ENCODE assay signal across 16 cellular contexts in the genomic region with DNA sequence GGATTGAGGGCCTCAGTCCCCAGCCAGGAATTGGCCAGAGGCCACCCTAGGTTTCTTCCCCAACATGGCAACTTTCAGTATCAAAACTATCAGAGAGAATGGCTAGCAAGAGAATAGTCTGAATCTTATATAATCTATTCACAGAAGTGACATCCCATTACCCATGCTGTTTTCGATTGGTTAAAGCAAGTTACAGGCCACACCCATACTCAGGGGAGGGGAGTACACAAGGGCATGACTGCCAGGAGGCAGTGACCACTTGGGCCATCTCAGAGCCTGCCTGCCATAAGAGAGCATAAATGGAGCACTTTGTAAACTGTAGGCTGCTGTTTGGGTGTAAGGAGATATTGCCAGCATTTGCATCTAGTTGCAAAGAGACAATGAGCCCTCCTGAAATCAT.
"Had no signal": no experiment of that assay in that cellular context is flagged by ENCODE, and none has a peak within 500 bp of the region (broad histone marks: within the 10 kb centered on the region; RNA-seq: fewer than 3 reads in every experiment).

No MANE protein-coding gene starts in this region.

- DNase-seq: activated CD4-positive, alpha-beta T cell treated with anti-CD3 and anti-CD28 coated beads, Interleukin-2, amount 10 ng/mL, durations not matched to agents 7 days and 5 days; activated CD8-positive, alpha-beta memory T cell treated with anti-CD3 and anti-CD28 coated beads for 24 hours; activated naive CD8-positive, alpha-beta T cell treated with anti-CD3 and anti-CD28 coated beads, Interleukin-2, amount 10 ng/mL, durations not matched to agents 7 days and 5 days; anterior cingulate cortex; heart right ventricle; left cardiac atrium; naive thymus-derived CD4-positive, alpha-beta T cell; pancreas; T-helper 9 cell; thyroid gland had no signal

- H3K36me3 Mint-ChIP-seq: activated naive CD8-positive, alpha-beta T cell treated with anti-CD3 and anti-CD28 coated beads, Interleukin-2, amount 10 ng/mL, durations not matched to agents 7 days and 5 days; naive thymus-derived CD4-positive, alpha-beta T cell; stimulated activated memory B cell treated with anti-CD40 and anti-IgM and Interleukin-4, amounts not matched to agents 10 μg/mL and 1 μg/mL and 100 μg/mL, for 72 hours had no signal

- H3K27ac Mint-ChIP-seq: activated CD4-positive, alpha-beta T cell treated with anti-CD3 and anti-CD28 coated beads, Interleukin-2, amount 10 ng/mL, durations not matched to agents 7 days and 5 days; activated naive CD8-positive, alpha-beta T cell treated with anti-CD3 and anti-CD28 coated beads, Interleukin-2, amount 10 ng/mL, durations not matched to agents 7 days and 5 days; activated T-helper 1 cell treated with anti-CD3 and anti-CD28 coated beads, Interleukin-12 subunit alpha, Interleukin-12 subunit beta, Interleukin-2, Interleukin-4 antibody, amounts not matched to agents 30 ng/mL and 10 ng/mL and 1 ng/mL, durations not matched to agents 14 hours and 24 hours and 36 hours; stimulated activated memory B cell treated with anti-CD40 and anti-IgM and Interleukin-4, amounts not matched to agents 10 μg/mL and 1 μg/mL and 100 μg/mL, for 72 hours had no signal

- ATAC-seq: gastroesophageal sphincter; naive thymus-derived CD4-positive, alpha-beta T cell; pancreas; sciatic nerve; stimulated activated memory B cell treated with anti-CD40 and anti-IgM and Interleukin-4, amounts not matched to agents 10 μg/mL and 1 μg/mL and 100 μg/mL, for 72 hours had no signal

- H3K9me3 ChIP-seq: gastroesophageal sphincter, heart right ventricle, pancreas, thyroid gland, vagina had no signal

- H3K4me3 Mint-ChIP-seq: activated CD4-positive, alpha-beta T cell treated with anti-CD3 and anti-CD28 coated beads, Interleukin-2, amount 10 ng/mL, durations not matched to agents 7 days and 5 days; activated naive CD8-positive, alpha-beta T cell treated with anti-CD3 and anti-CD28 coated beads, Interleukin-2, amount 10 ng/mL, durations not matched to agents 7 days and 5 days; activated T-helper 1 cell treated with anti-CD3 and anti-CD28 coated beads, Interleukin-12 subunit alpha, Interleukin-12 subunit beta, Interleukin-2, Interleukin-4 antibody, amounts not matched to agents 30 ng/mL and 10 ng/mL and 1 ng/mL, durations not matched to agents 14 hours and 24 hours and 36 hours; naive thymus-derived CD4-positive, alpha-beta T cell; stimulated activated memory B cell treated with anti-CD40 and anti-IgM and Interleukin-4, amounts not matched to agents 10 μg/mL and 1 μg/mL and 100 μg/mL, for 72 hours had no signal

- H3K4me1 ChIP-seq: pancreas, vagina had no signal

- H3K27me3 ChIP-seq: pancreas, thyroid gland, vagina had no signal

- H3K4me1 Mint-ChIP-seq: stimulated activated memory B cell treated with anti-CD40 and anti-IgM and Interleukin-4, amounts not matched to agents 10 μg/mL and 1 μg/mL and 100 μg/mL, for 72 hours had no signal

- H3K27me3 Mint-ChIP-seq: activated CD4-positive, alpha-beta T cell treated with anti-CD3 and anti-CD28 coated beads, Interleukin-2, amount 10 ng/mL, durations not matched to agents 7 days and 5 days had no signal

- H3K4me3 ChIP-seq: gastroesophageal sphincter, heart right ventricle, pancreas, thyroid gland, vagina had no signal

- H3K36me3 ChIP-seq: gastroesophageal sphincter, heart right ventricle, pancreas, thyroid gland, vagina had no signal

- H3K27ac ChIP-seq: epithelial cell of prostate, gastroesophageal sphincter, heart right ventricle, pancreas, thyroid gland, vagina had no signal

- H3K9me3 Mint-ChIP-seq: activated CD4-positive, alpha-beta T cell treated with anti-CD3 and anti-CD28 coated beads, Interleukin-2, amount 10 ng/mL, durations not matched to agents 7 days and 5 days; activated naive CD8-positive, alpha-beta T cell treated with anti-CD3 and anti-CD28 coated beads, Interleukin-2, amount 10 ng/mL, durations not matched to agents 7 days and 5 days; activated T-helper 1 cell treated with anti-CD3 and anti-CD28 coated beads, Interleukin-12 subunit alpha, Interleukin-12 subunit beta, Interleukin-2, Interleukin-4 antibody, amounts not matched to agents 30 ng/mL and 10 ng/mL and 1 ng/mL, durations not matched to agents 14 hours and 24 hours and 36 hours; naive thymus-derived CD4-positive, alpha-beta T cell; stimulated activated memory B cell treated with anti-CD40 and anti-IgM and Interleukin-4, amounts not matched to agents 10 μg/mL and 1 μg/mL and 100 μg/mL, for 72 hours had no signal
